In genomic region chr2:80126596-80127189, GRCh38 we compare ENCODE assay signal across 19 cellular contexts.
DNase-seq lines count a peak whose midpoint lies in the region; ATAC-seq and TF ChIP-seq lines count a peak whose summit lies in the region.
"Had no signal": no experiment of that assay in that cellular context is flagged by ENCODE, and none has a peak within 500 bp of the region (broad histone marks: within the 10 kb centered on the region; RNA-seq: fewer than 3 reads in every experiment).

No MANE protein-coding gene starts in this region.

- DNase-seq in GM03348 (ENCODE audit: low spot score) (peak; percentile 27), amniotic epithelial cell (ENCODE audit: low read depth) (peak; percentile 88), foreskin keratinocyte (no peak), stromal cell of bone marrow (ENCODE audit: low read depth) (peak; percentile 21), cerebellar nuclear complex (lab: John Stamatoyannopoulos, UW) (no peak), DMS 273 (lab: John Stamatoyannopoulos, UW; ENCODE audit: unreplicated experiment) (no peak)
- no peak for DNase-seq in activated naive CD4-positive, alpha-beta T cell treated with anti-CD3 and anti-CD28 coated beads, Interleukin-2, amount 10 ng/mL, durations not matched to agents 7 days and 5 days
- DNase-seq: activated CD4-positive, alpha-beta memory T cell treated with anti-CD3 and anti-CD28 coated beads for 36 hours; activated T-cell treated with anti-CD3 and anti-CD28 coated beads, Interleukin-2, amount 50 U/mL, for 72 hours; DMS79 treated with DMSO at 0.1 percent for 48 hours; Kasumi-1; NCI-H1417; NCI-H2171 treated with DMSO at 0.1 percent for 48 hours; right cardiac atrium; stimulated activated CD4-positive, alpha-beta T cell treated with anti-CD3 and anti-CD28 coated beads, Interleukin-1b, Interleukin-23, amount 100 ng/mL, for 48 hours; WERI-Rb-1 had no signal

- no peaks in the 10 kb centered on the region for H3K27me3 Mint-ChIP-seq in activated naive CD4-positive, alpha-beta T cell treated with anti-CD3 and anti-CD28 coated beads, Interleukin-2, amount 10 ng/mL, durations not matched to agents 7 days and 5 days
- H3K27me3 Mint-ChIP-seq: activated CD4-positive, alpha-beta memory T cell treated with anti-CD3 and anti-CD28 coated beads for 36 hours had no signal

- no peak overlapping the region for H3K27ac Mint-ChIP-seq in activated naive CD4-positive, alpha-beta T cell treated with anti-CD3 and anti-CD28 coated beads, Interleukin-2, amount 10 ng/mL, durations not matched to agents 7 days and 5 days
- H3K27ac Mint-ChIP-seq: activated CD4-positive, alpha-beta memory T cell treated with anti-CD3 and anti-CD28 coated beads for 36 hours; activated T-cell treated with anti-CD3 and anti-CD28 coated beads, Interleukin-2, amount 50 U/mL, for 72 hours; CD14-positive monocyte had no signal

- no peaks in the 10 kb centered on the region for H3K4me1 ChIP-seq in foreskin keratinocyte
- H3K4me1 ChIP-seq: suprapubic skin had no signal

- TF ChIP-seq CTCF in foreskin keratinocyte (conservative IDR thresholded peaks at IDR 0.05), result no peak

- no peak overlapping the region for H3K4me3 Mint-ChIP-seq in activated naive CD4-positive, alpha-beta T cell treated with anti-CD3 and anti-CD28 coated beads, Interleukin-2, amount 10 ng/mL, durations not matched to agents 7 days and 5 days
- H3K4me3 Mint-ChIP-seq: activated CD4-positive, alpha-beta memory T cell treated with anti-CD3 and anti-CD28 coated beads for 36 hours; activated T-cell treated with anti-CD3 and anti-CD28 coated beads, Interleukin-2, amount 50 U/mL, for 72 hours; CD14-positive monocyte had no signal

- H3K36me3 Mint-ChIP-seq in activated naive CD4-positive, alpha-beta T cell treated with anti-CD3 and anti-CD28 coated beads, Interleukin-2, amount 10 ng/mL, durations not matched to agents 7 days and 5 days, result no peaks in the 10 kb centered on the region
- H3K36me3 Mint-ChIP-seq: activated CD4-positive, alpha-beta memory T cell treated with anti-CD3 and anti-CD28 coated beads for 36 hours; CD14-positive monocyte had no signal

- H3K27me3 ChIP-seq in foreskin keratinocyte, result no peaks in the 10 kb centered on the region
- H3K27me3 ChIP-seq: suprapubic skin had no signal

- peak; percentile 31 for ATAC-seq in foreskin keratinocyte
- ATAC-seq: activated T-cell treated with anti-CD3 and anti-CD28 coated beads, Interleukin-2, amount 50 U/mL, for 72 hours; Panc1; right cardiac atrium had no signal

- no peak overlapping the region for H3K27ac ChIP-seq in foreskin keratinocyte
- H3K27ac ChIP-seq: suprapubic skin, WERI-Rb-1 had no signal

- H3K4me1 Mint-ChIP-seq in activated naive CD4-positive, alpha-beta T cell treated with anti-CD3 and anti-CD28 coated beads, Interleukin-2, amount 10 ng/mL, durations not matched to agents 7 days and 5 days, result no peaks in the 10 kb centered on the region
- H3K4me1 Mint-ChIP-seq: CD14-positive monocyte had no signal

- CTCF ChIA-PET in activated naive CD4-positive, alpha-beta T cell treated with anti-CD3 and anti-CD28 coated beads, Interleukin-2, amount 10 ng/mL, durations not matched to agents 7 days and 5 days (lab: Charles Lee), result no interaction called here

- H3K9me3 Mint-ChIP-seq in activated naive CD4-positive, alpha-beta T cell treated with anti-CD3 and anti-CD28 coated beads, Interleukin-2, amount 10 ng/mL, durations not matched to agents 7 days and 5 days, result peaks cover 6% of the 10 kb centered on the region

Comparison
In these comparisons a context has a peak if more than half of its experiments do, and no peak if none do; other contexts are left out.
1. DNase-seq: peak in GM03348 (single experiment), amniotic epithelial cell (single experiment) and stromal cell of bone marrow (single experiment); none in foreskin keratinocyte (0 of 2), cerebellar nuclear complex (0 of 2), DMS 273 (single experiment) and activated naive CD4-positive, alpha-beta T cell treated with anti-CD3 and anti-CD28 coated beads, Interleukin-2, amount 10 ng/mL, durations not matched to agents 7 days and 5 days (single experiment).